In genomic region chr1:157849229-157849875, GRCh38 we compare ENCODE assay signal across 14 cellular contexts. TPM values are rescaled to one million over a fixed set of nuclear protein-coding genes. Genes with fewer than 3 reads are reported as not detected.
DNase-seq lines count a peak whose midpoint lies in the region; ATAC-seq lines count a peak whose summit lies in the region.
"Had no signal": no experiment of that assay in that cellular context is flagged by ENCODE, and none has a peak within 500 bp of the region (broad histone marks: within the 10 kb centered on the region; RNA-seq: fewer than 3 reads in every experiment).

No MANE protein-coding gene starts in this region.

- H3K4me1 ChIP-seq in Karpas-422 (ENCODE audit: low read length): peaks cover 55% of the 10 kb centered on the region

- H3K36me3 ChIP-seq in Karpas-422 (ENCODE audit: insufficient read depth, low read length): peaks cover 6% of the 10 kb centered on the region; the same call in 1 of the 2 replicates

- no peaks in the 10 kb centered on the region for H3K9me3 ChIP-seq in Karpas-422 (ENCODE audit: low read length)

- no peaks in the 10 kb centered on the region for H3K4me1 Mint-ChIP-seq in activated CD4-positive, alpha-beta memory T cell treated with anti-CD3 and anti-CD28 coated beads for 36 hours (ENCODE audit: low read depth)
- H3K4me1 Mint-ChIP-seq in activated T-helper 17 cell treated with anti-CD3 and anti-CD28 coated beads, Interleukin-2, amount 50 U/mL, for 72 hours: no peaks in the 10 kb centered on the region

- H3K9ac ChIP-seq in Karpas-422 (ENCODE audit: low read length): peak overlapping the region; percentile 63

- no peaks in the 10 kb centered on the region for H3K27me3 ChIP-seq in Karpas-422 (ENCODE audit: low read length)

- CTCF ChIA-PET in activated CD4-positive, alpha-beta memory T cell treated with anti-CD3 and anti-CD28 coated beads for 36 hours (lab: Charles Lee): no interaction called here

- intact Hi-C loops in activated CD4-positive, alpha-beta memory T cell treated with anti-CD3 and anti-CD28 coated beads for 36 hours (cut with micrococcal nuclease): no loop called here
- intact Hi-C loops in left ventricle myocardium superior (cut with micrococcal nuclease): no loop called here

- H3K79me2 ChIP-seq in Karpas-422 (ENCODE audit: low read length): no peaks in the 10 kb centered on the region

- no peaks in the 10 kb centered on the region for H4K20me1 ChIP-seq in Karpas-422 (ENCODE audit: insufficient read depth, low read depth, low read length)

- H3K4me2 ChIP-seq in Karpas-422 (ENCODE audit: low read depth, low read length, poor library complexity, severe bottlenecking): peak overlapping the region; percentile 85

- no peak overlapping the region for H3K27ac Mint-ChIP-seq in activated CD4-positive, alpha-beta memory T cell treated with anti-CD3 and anti-CD28 coated beads for 36 hours
- H3K27ac Mint-ChIP-seq in activated T-helper 17 cell treated with anti-CD3 and anti-CD28 coated beads, Interleukin-2, amount 50 U/mL, for 72 hours: no peak overlapping the region

- H3K27ac ChIP-seq in Karpas-422 (ENCODE audit: low read length): peak overlapping the region; percentile 97

- peak overlapping the region; percentile 63 for H3K4me3 ChIP-seq in Karpas-422 (ENCODE audit: low read length)

- no peak overlapping the region for H3K4me3 Mint-ChIP-seq in activated CD4-positive, alpha-beta memory T cell treated with anti-CD3 and anti-CD28 coated beads for 36 hours
- no peak overlapping the region for H3K4me3 Mint-ChIP-seq in activated T-helper 17 cell treated with anti-CD3 and anti-CD28 coated beads, Interleukin-2, amount 50 U/mL, for 72 hours

- H3K27me3 Mint-ChIP-seq in activated CD4-positive, alpha-beta memory T cell treated with anti-CD3 and anti-CD28 coated beads for 36 hours: no peaks in the 10 kb centered on the region
- H3K27me3 Mint-ChIP-seq in activated T-helper 17 cell treated with anti-CD3 and anti-CD28 coated beads, Interleukin-2, amount 50 U/mL, for 72 hours: peaks cover 16% of the 10 kb centered on the region

- H3K9me2 ChIP-seq in Karpas-422 (replicated peaks; ENCODE audit: insufficient read depth, low read length): no peaks in the 10 kb centered on the region

- POLR2A ChIA-PET in activated CD4-positive, alpha-beta memory T cell treated with anti-CD3 and anti-CD28 coated beads for 36 hours (lab: Charles Lee): no interaction called here

- no peaks in the 10 kb centered on the region for H3K36me3 Mint-ChIP-seq in activated CD4-positive, alpha-beta memory T cell treated with anti-CD3 and anti-CD28 coated beads for 36 hours
- H3K36me3 Mint-ChIP-seq in activated T-helper 17 cell treated with anti-CD3 and anti-CD28 coated beads, Interleukin-2, amount 50 U/mL, for 72 hours (ENCODE audit: low read depth): no peaks in the 10 kb centered on the region

- DNase-seq in Karpas-422 (peak; percentile 90), midbrain (lab: John Stamatoyannopoulos, UW) (peak; percentile 8), left ventricle myocardium superior (no peak)
- no peak for DNase-seq in activated CD4-positive, alpha-beta memory T cell treated with anti-CD3 and anti-CD28 coated beads for 36 hours
- DNase-seq: DMS79; foreskin fibroblast; NCI-H510A treated with DMSO at 0.1 percent for 48 hours; small intestine; stimulated activated naive CD4-positive, alpha-beta T cell had no signal

- no peaks in the 10 kb centered on the region for H3K9me3 Mint-ChIP-seq in activated CD4-positive, alpha-beta memory T cell treated with anti-CD3 and anti-CD28 coated beads for 36 hours
- H3K9me3 Mint-ChIP-seq in activated T-helper 17 cell treated with anti-CD3 and anti-CD28 coated beads, Interleukin-2, amount 50 U/mL, for 72 hours: no peaks in the 10 kb centered on the region

- ATAC-seq in GM18517 (IDR thresholded peaks at IDR 0.05; ENCODE audit: unreplicated experiment) (peak; percentile 81), GM21723 (IDR thresholded peaks at IDR 0.05; ENCODE audit: unreplicated experiment) (peak; percentile 88), HG02571 (IDR thresholded peaks at IDR 0.05; ENCODE audit: unreplicated experiment) (no peak), left ventricle myocardium superior (no peak)
- ATAC-seq in activated T-helper 17 cell treated with anti-CD3 and anti-CD28 coated beads, Interleukin-2, amount 50 U/mL, for 72 hours (replicated peaks): no peak

- no peak overlapping the region for H2AFZ ChIP-seq in Karpas-422 (ENCODE audit: low read length)

RNA-seq across cellular contexts. Expression of gene CD5L, which starts 7.7 kb away (rescaled TPM):
- total RNA-seq in Karpas-422 (2014; rRNA removed; shearing (Covaris generic); ENCODE audit: low replicate concordance): 0.43 and 2.0 TPM in 2 replicates
- total RNA-seq in activated CD4-positive, alpha-beta memory T cell treated with anti-CD3 and anti-CD28 coated beads for 36 hours: not detected
- not detected for total RNA-seq in activated T-helper 17 cell treated with anti-CD3 and anti-CD28 coated beads, Interleukin-2, amount 50 U/mL, for 72 hours
- 3.5 TPM for total RNA-seq in left ventricle myocardium superior
- total RNA-seq: lung microvascular endothelial cell had no signal

RNA-seq across cellular contexts. Expression of gene FCRL1, which starts 29.4 kb away (rescaled TPM):
- total RNA-seq in Karpas-422 (2014; rRNA removed; shearing (Covaris generic); ENCODE audit: low replicate concordance): 109 and 232 TPM in 2 replicates
- not detected for total RNA-seq in activated CD4-positive, alpha-beta memory T cell treated with anti-CD3 and anti-CD28 coated beads for 36 hours
- not detected for total RNA-seq in activated T-helper 17 cell treated with anti-CD3 and anti-CD28 coated beads, Interleukin-2, amount 50 U/mL, for 72 hours
- total RNA-seq in left ventricle myocardium superior: not detected
- total RNA-seq: lung microvascular endothelial cell had no signal

Comparison
In these comparisons a context has a peak if more than half of its experiments do, and no peak if none do; other contexts are left out.
1. ATAC-seq: peak in GM18517 (single experiment) and GM21723 (single experiment); none in activated T-helper 17 cell treated with anti-CD3 and anti-CD28 coated beads, Interleukin-2, amount 50 U/mL, for 72 hours (single experiment), HG02571 (single experiment) and left ventricle myocardium superior (single experiment).
2. DNase-seq: peak in Karpas-422 (single experiment) and midbrain (single experiment); none in activated CD4-positive, alpha-beta memory T cell treated with anti-CD3 and anti-CD28 coated beads for 36 hours (single experiment) and left ventricle myocardium superior (single experiment).
3. RNA of gene FCRL1, which starts 29.4 kb away (total RNA-seq): 109 to 232 TPM in Karpas-422; not detected in activated T-helper 17 cell treated with anti-CD3 and anti-CD28 coated beads, Interleukin-2, amount 50 U/mL, for 72 hours, not detected in left ventricle myocardium superior (single experiment) and not detected in activated CD4-positive, alpha-beta memory T cell treated with anti-CD3 and anti-CD28 coated beads for 36 hours; every median in the first group is over 10 times any median in the second.